17 cellular contexts compared by ENCODE assay signal in genomic region chr2:11589316-11589940, GRCh38. TPM values are rescaled to one million over a fixed set of nuclear protein-coding genes. Genes with fewer than 3 reads are reported as not detected.
DNase-seq lines count a peak whose midpoint lies in the region; ATAC-seq and TF ChIP-seq lines count a peak whose summit lies in the region.
"Had no signal": no experiment of that assay in that cellular context is flagged by ENCODE, and none has a peak within 500 bp of the region (broad histone marks: within the 10 kb centered on the region; RNA-seq: fewer than 3 reads in every experiment).

No MANE protein-coding gene starts in this region.

- H3K4me3 Mint-ChIP-seq in HFFc6 = no peak overlapping the region
- H3K4me3 Mint-ChIP-seq: CD8-positive, alpha-beta T cell; immature natural killer cell had no signal

- no peak overlapping the region for H4K5ac ChIP-seq in mesendoderm (ENCODE audit: low read length)

- no peaks in the 10 kb centered on the region for H3K36me3 Mint-ChIP-seq in HFFc6 (ENCODE audit: low read depth)
- H3K36me3 Mint-ChIP-seq: CD8-positive, alpha-beta T cell; immature natural killer cell had no signal

- H3K9me3 Mint-ChIP-seq in HFFc6 = no peaks in the 10 kb centered on the region
- H3K9me3 Mint-ChIP-seq: CD8-positive, alpha-beta T cell; immature natural killer cell had no signal

- H3K79me2 ChIP-seq in mesendoderm (ENCODE audit: control insufficient read depth, insufficient read depth, low read length) = no peaks in the 10 kb centered on the region

- no peak overlapping the region for H2AK5ac ChIP-seq in mesendoderm (ENCODE audit: low read length)

- H3K79me1 ChIP-seq in mesendoderm (ENCODE audit: low read length) = no peaks in the 10 kb centered on the region

- H3K9ac ChIP-seq in mesendoderm (ENCODE audit: low read length) = no peak overlapping the region

- no peak overlapping the region for H2BK5ac ChIP-seq in mesendoderm (ENCODE audit: low read length)

- no CpG with 5 or more reads among the region's 12 CpGs for WGBS in mesendoderm (ENCODE audit: extremely low coverage, insufficient coverage, low lambda C conversion rate)

- H3K4me1 ChIP-seq in mesendoderm (ENCODE audit: control insufficient read depth, low read depth, low read length) = no peaks in the 10 kb centered on the region
- H3K4me1 ChIP-seq: SJSA1 had no signal

- peaks cover 1% of the 10 kb centered on the region; the same call in 1 of the 2 replicates for H3K4me1 Mint-ChIP-seq in HFFc6 (ENCODE audit: low read depth)
- H3K4me1 Mint-ChIP-seq: immature natural killer cell had no signal

- H3K18ac ChIP-seq in mesendoderm (ENCODE audit: low read length) = no peak overlapping the region

- peak; percentile 40; the same call in 1 of the 2 replicates for TF ChIP-seq CTCF in HFFc6 (IDR thresholded peaks at IDR 0.05)
- TF ChIP-seq CTCF in astrocyte of the spinal cord (IDR thresholded peaks at IDR 0.05; ENCODE audit: low read depth, low read length) = peak; percentile 5

- no peak overlapping the region for H3K27ac ChIP-seq in mesendoderm (ENCODE audit: low read depth, low read length)
- H3K27ac ChIP-seq: ovary, SJSA1, skin epidermis had no signal

- H3K36me3 ChIP-seq in mesendoderm (ENCODE audit: control insufficient read depth, insufficient read depth, low read length) = no peaks in the 10 kb centered on the region
- H3K36me3 ChIP-seq: ovary, SJSA1 had no signal

- no peak overlapping the region for H4K8ac ChIP-seq in mesendoderm (ENCODE audit: low read depth, low read length)

- peaks cover 25% of the 10 kb centered on the region for H3K27me3 Mint-ChIP-seq in HFFc6 (ENCODE audit: insufficient read depth)

- H3K56ac ChIP-seq in mesendoderm (ENCODE audit: low read length) = no peak overlapping the region

- H3K4me3 ChIP-seq in astrocyte of the spinal cord (ENCODE audit: low read depth, low read length) (no peak overlapping the region), mesendoderm (ENCODE audit: low read length) (no peak overlapping the region)
- H3K4me3 ChIP-seq: ovary, SJSA1, skin epidermis had no signal

- no peak overlapping the region for H2BK15ac ChIP-seq in mesendoderm (replicated peaks; ENCODE audit: low read depth)

- DNase-seq in DMS53 (lab: John Stamatoyannopoulos, UW) = peak; percentile 5
- no peak for DNase-seq in DMS53 treated with DMSO at 0.1 percent for 48 hours (lab: John Stamatoyannopoulos, UW; ENCODE audit: unreplicated experiment)
- no peak for DNase-seq in HFFc6
- no peak for DNase-seq in astrocyte of the spinal cord (ENCODE audit: low read depth, low spot score)
- DNase-seq in mesendoderm = peak; percentile 58
- DNase-seq in GM03348 (ENCODE audit: low spot score) = no peak
- DNase-seq in activated CD4-positive, alpha-beta T cell treated with anti-CD3 and anti-CD28 coated beads, Interleukin-2, amount 50 U/mL, for 48 hours = no peak
- DNase-seq: activated effector memory CD4-positive, alpha-beta T cell treated with anti-CD3 and anti-CD28 coated beads, Interleukin-2, amount 50 U/mL, for 16 hours; CD8-positive, alpha-beta T cell; immature natural killer cell; midbrain; NCI-H1092 treated with DMSO at 0.1 percent for 48 hours; NCI-H510A treated with DMSO at 0.1 percent for 48 hours had no signal

- no peak overlapping the region for H3K4me2 ChIP-seq in mesendoderm (ENCODE audit: low read length)

- H3K27ac Mint-ChIP-seq in HFFc6 = no peak overlapping the region
- H3K27ac Mint-ChIP-seq: CD8-positive, alpha-beta T cell; immature natural killer cell had no signal

- H2BK120ac ChIP-seq in mesendoderm (ENCODE audit: low read depth, low read length) = no peak overlapping the region

- H3K23ac ChIP-seq in mesendoderm (ENCODE audit: low read length) = no peak overlapping the region

- in situ Hi-C loops in astrocyte of the spinal cord (cut with HindIII; ENCODE audit: low sequenced_read_pairs) = no loop called here

- H3K4ac ChIP-seq in mesendoderm (ENCODE audit: low read depth, low read length) = no peak overlapping the region

- ATAC-seq in HG02885 (IDR thresholded peaks at IDR 0.05; ENCODE audit: poor library complexity, unreplicated experiment) = no peak
- ATAC-seq: CD8-positive, alpha-beta T cell had no signal

- no peaks in the 10 kb centered on the region for H3K27me3 ChIP-seq in mesendoderm (ENCODE audit: insufficient read depth, low read length, poor library complexity)
- H3K27me3 ChIP-seq: ovary had no signal

RNA-seq across cellular contexts. Expression of gene GREB1, which starts 55.6 kb away (rescaled TPM):
- total RNA-seq in HFFc6 (2021; fragmentation: NEBNext Ultra II Directional; extraction: Animal tissue kit (Norgen Biotek cat#: 25700)) = under 1 TPM in 3 of 6 experiments, not detected in 3; 0.07 to 0.11 (median 0.09) TPM
- polyA plus RNA-seq in mesendoderm (2013, experiment 1 of 2) = 9.8 TPM
- 10.4 TPM for polyA plus RNA-seq in mesendoderm (2013, experiment 2 of 2)
- total RNA-seq: SJSA1 had no signal

Comparison
In these comparisons a context has a peak if more than half of its experiments do, and no peak if none do; other contexts are left out.
1. DNase-seq: peak in DMS53 (single experiment) and mesendoderm (single experiment); none in DMS53 treated with DMSO at 0.1 percent for 48 hours (single experiment), HFFc6 (single experiment), astrocyte of the spinal cord (single experiment), GM03348 (single experiment) and activated CD4-positive, alpha-beta T cell treated with anti-CD3 and anti-CD28 coated beads, Interleukin-2, amount 50 U/mL, for 48 hours (0 of 2).